In genomic region chr2:38376346-38376682, GRCh38 we compare ENCODE assay signal across 1 cellular context.
TF ChIP-seq lines count a peak whose summit lies in the region.

No MANE protein-coding gene starts in this region.

TF ChIP-seq in K562, 482 proteins besides CTCF, POLR2A, EP300 and RAD21 (continued from another document and continues in another):
- no peak for TF ChIP-seq REST (CRISPR knock-in tag; IDR thresholded peaks at IDR 0.05; ENCODE audit: low read depth)
- no peak for TF ChIP-seq THRA (IDR thresholded peaks at IDR 0.05)
- 0 out of 2 replicates have a peak, but pooled peaks have one; percentile 22 for TF ChIP-seq E2F1 (CRISPR knock-in tag; IDR thresholded peaks at IDR 0.05)
- TF ChIP-seq ETS2 (tag; IDR thresholded peaks at IDR 0.05; ENCODE audit: borderline replicate concordance, poor library complexity, severe bottlenecking) = no peak
- no peak for TF ChIP-seq BRF1 (IDR thresholded peaks at IDR 0.05; ENCODE audit: borderline replicate concordance, extremely low read depth, insufficient read length)
- TF ChIP-seq TAF1 (IDR thresholded peaks at IDR 0.05; ENCODE audit: control insufficient read depth, extremely low read depth, insufficient read depth, low read length, severe bottlenecking) = no peak
- peak; percentile 18; the same call in 1 of the 2 replicates for TF ChIP-seq CXXC5 (CRISPR knock-in tag; IDR thresholded peaks at IDR 0.05)
- no peak for TF ChIP-seq ZFP91 (CRISPR knock-in tag; IDR thresholded peaks at IDR 0.05)
- TF ChIP-seq MCM7 (IDR thresholded peaks at IDR 0.05) = no peak
- no peak for TF ChIP-seq ZNF79 (CRISPR knock-in tag; IDR thresholded peaks at IDR 0.05; ENCODE audit: low read depth)
- TF ChIP-seq ZNF431 (CRISPR knock-in tag; IDR thresholded peaks at IDR 0.05) = no peak
- TF ChIP-seq CAMTA2 (CRISPR knock-in tag; conservative IDR thresholded peaks at IDR 0.05) = no peak
- TF ChIP-seq GTF3C2 (IDR thresholded peaks at IDR 0.05; ENCODE audit: borderline replicate concordance, extremely low read depth, insufficient read length) = no peak
- TF ChIP-seq SMARCE1 (IDR thresholded peaks at IDR 0.05) = peak; percentile 32; the same call in 1 of the 2 replicates
- no peak for TF ChIP-seq RBM17 (IDR thresholded peaks at IDR 0.05; ENCODE audit: borderline replicate concordance, low read depth, low read length)
- TF ChIP-seq KAT7 (CRISPR knock-in tag; IDR thresholded peaks at IDR 0.05; ENCODE audit: borderline replicate concordance) = peak; percentile 99
- TF ChIP-seq SMARCC2 (IDR thresholded peaks at IDR 0.05; ENCODE audit: low read depth) = no peak
- TF ChIP-seq CGGBP1 (CRISPR knock-in tag; IDR thresholded peaks at IDR 0.05) = no peak
- TF ChIP-seq SMARCA4 (IDR thresholded peaks at IDR 0.05) = no peak; the same call in 1 of the 2 replicates
- no peak for TF ChIP-seq CEBPB (tag; IDR thresholded peaks at IDR 0.05)
- no peak for TF ChIP-seq JUNB (CRISPR knock-in tag; conservative IDR thresholded peaks at IDR 0.05)
- TF ChIP-seq ZNF3 (CRISPR knock-in tag; IDR thresholded peaks at IDR 0.05) = no peak
- TF ChIP-seq GTF2E2 (tag; IDR thresholded peaks at IDR 0.05) = no peak
- TF ChIP-seq MEF2A (IDR thresholded peaks at IDR 0.05; ENCODE audit: control insufficient read depth, low read depth, low read length) = no peak
- TF ChIP-seq RBM34 (IDR thresholded peaks at IDR 0.05; ENCODE audit: borderline replicate concordance, insufficient read depth, low read length) = no peak
- TF ChIP-seq NFATC3 (IDR thresholded peaks at IDR 0.05) = peak; percentile 97
- TF ChIP-seq ZFPM2 (CRISPR knock-in tag; IDR thresholded peaks at IDR 0.05) = no peak
- TF ChIP-seq HDAC3 (IDR thresholded peaks at IDR 0.05; ENCODE audit: borderline replicate concordance, partially characterized antibody) = no peak
- TF ChIP-seq STAT5B (CRISPR knock-in tag; IDR thresholded peaks at IDR 0.05) = no peak
- TF ChIP-seq FOXA3 (CRISPR knock-in tag; conservative IDR thresholded peaks at IDR 0.05 in 1 of 2, IDR thresholded peaks at IDR 0.05 in 1 of 2) = peak in 1 of 2 experiments; percentile 16; a peak in 1 of 4 replicates
- TF ChIP-seq ZNF655 (CRISPR knock-in tag; IDR thresholded peaks at IDR 0.05) = no peak
- TF ChIP-seq ZNF696 (CRISPR knock-in tag; conservative IDR thresholded peaks at IDR 0.05) = no peak
- TF ChIP-seq ZNF707 (CRISPR knock-in tag; conservative IDR thresholded peaks at IDR 0.05) = no peak
- TF ChIP-seq MLX (CRISPR knock-in tag; conservative IDR thresholded peaks at IDR 0.05) = no peak
- TF ChIP-seq PHF20 (IDR thresholded peaks at IDR 0.05; ENCODE audit: partially characterized antibody) = peak; percentile 70
- TF ChIP-seq RUNX1 (IDR thresholded peaks at IDR 0.05; ENCODE audit: low read depth) = no peak
- TF ChIP-seq MIER1 (IDR thresholded peaks at IDR 0.05; ENCODE audit: low read depth) = no peak
- no peak for TF ChIP-seq C11orf30 (IDR thresholded peaks at IDR 0.05; ENCODE audit: low read depth)
- no peak for TF ChIP-seq RBM39 (optimal IDR thresholded peaks at IDR 0.05; ENCODE audit: low read depth, low read length)
- TF ChIP-seq OTX1 (CRISPR knock-in tag; IDR thresholded peaks at IDR 0.05) = no peak
- TF ChIP-seq ZKSCAN8 (CRISPR knock-in tag; IDR thresholded peaks at IDR 0.05) = no peak
- TF ChIP-seq PYGO2 (tag; IDR thresholded peaks at IDR 0.05) = no peak
- TF ChIP-seq ZNF121 (CRISPR knock-in tag; conservative IDR thresholded peaks at IDR 0.05) = no peak
- TF ChIP-seq NR0B1 (IDR thresholded peaks at IDR 0.05; ENCODE audit: partially characterized antibody) = no peak
- no peak for TF ChIP-seq ZNF239 (CRISPR knock-in tag; IDR thresholded peaks at IDR 0.05)
- no peak for TF ChIP-seq CHD4 (IDR thresholded peaks at IDR 0.05; ENCODE audit: insufficient read depth, insufficient replicate concordance, low read depth, low read length, poor library complexity, severe bottlenecking)
- peak; percentile 64; the same call in 1 of the 2 replicates for TF ChIP-seq BCOR (IDR thresholded peaks at IDR 0.05)
- no peak for TF ChIP-seq XRCC5 (IDR thresholded peaks at IDR 0.05; ENCODE audit: low read depth, low read length)
- 0 out of 2 replicates have a peak, but pooled peaks have one; percentile 21 for TF ChIP-seq HLTF (IDR thresholded peaks at IDR 0.05)
- TF ChIP-seq ZNF408 (CRISPR knock-in tag; IDR thresholded peaks at IDR 0.05; ENCODE audit: low read depth) = no peak
- no peak for TF ChIP-seq GTF2B (IDR thresholded peaks at IDR 0.05; ENCODE audit: extremely low read depth, insufficient read length)
